Comparison of ENCODE assay signal across 7 cellular contexts in genomic region chr9:89234636-89235035, GRCh38. TPM values are rescaled to one million over a fixed set of nuclear protein-coding genes. Genes with fewer than 3 reads are reported as not detected.
DNase-seq lines count a peak whose midpoint lies in the region; ATAC-seq, FAIRE-seq and TF ChIP-seq lines count a peak whose summit lies in the region.

No MANE protein-coding gene starts in this region.

- H3K27me3 ChIP-seq in keratinocyte (ENCODE audit: control insufficient read depth, extremely low read depth, insufficient read depth, low read length) = peaks cover 14% of the 10 kb centered on the region

- no peak overlapping the region for H3K27ac Mint-ChIP-seq in activated T-helper 2 cell treated with anti-CD3 and anti-CD28 coated beads, Interferon-gamma antibody, Interleukin-2, Interleukin-4, amounts not matched to agents 10 μg/mL and 5 μg/mL and 100 μg/mL, durations not matched to agents 14 hours and 24 hours and 36 hours
- peak overlapping the region; percentile 9 for H3K27ac Mint-ChIP-seq in stimulated activated naive B cell treated with anti-CD40 and anti-IgM and Interleukin-4, amounts not matched to agents 10 μg/mL and 1 μg/mL and 100 μg/mL, for 72 hours

- peak overlapping the region; percentile 16 for H3K4me2 ChIP-seq in keratinocyte (ENCODE audit: control insufficient read depth, extremely low read depth, insufficient read depth, low read depth, low read length)

- peaks cover 3% of the 10 kb centered on the region for H3K9me3 Mint-ChIP-seq in activated T-helper 2 cell treated with anti-CD3 and anti-CD28 coated beads, Interferon-gamma antibody, Interleukin-2, Interleukin-4, amounts not matched to agents 10 μg/mL and 5 μg/mL and 100 μg/mL, durations not matched to agents 14 hours and 24 hours and 36 hours
- peaks cover 0 to 9% of the 10 kb centered on the region in 2 donors for H3K9me3 Mint-ChIP-seq in stimulated activated naive B cell treated with anti-CD40 and anti-IgM and Interleukin-4, amounts not matched to agents 10 μg/mL and 1 μg/mL and 100 μg/mL, for 72 hours

- no peak overlapping the region for H3K4me3 ChIP-seq in keratinocyte (ENCODE audit: control insufficient read depth in 2 of 3, extremely low read depth in 1 of 3, insufficient read depth in 2 of 3, low read depth in 1 of 3, low read length in 3 of 3)

- H4K20me1 ChIP-seq in keratinocyte (ENCODE audit: control insufficient read depth, extremely low read depth, insufficient read depth, low read length) = no peaks in the 10 kb centered on the region

- peak; percentile 23 for DNase-seq in activated T-helper 2 cell treated with anti-CD3 and anti-CD28 coated beads, Interferon-gamma antibody, Interleukin-2, Interleukin-4, amounts not matched to agents 10 μg/mL and 5 μg/mL and 100 μg/mL, durations not matched to agents 14 hours and 24 hours and 36 hours (ENCODE audit: low spot score)
- DNase-seq in keratinocyte (ENCODE audit: low read depth, low spot score) (no peak), superior temporal gyrus (ENCODE audit: extremely low spot score) (no peak)
- DNase-seq in stimulated activated naive B cell treated with anti-CD40 and anti-IgM and Interleukin-4, amounts not matched to agents 10 μg/mL and 1 μg/mL and 100 μg/mL, for 72 hours = peak; percentile 67
- DNase-seq in effector CD8-positive, alpha-beta T cell (lab: John Stamatoyannopoulos, UW) = no peak

- H3K4me3 Mint-ChIP-seq in activated T-helper 2 cell treated with anti-CD3 and anti-CD28 coated beads, Interferon-gamma antibody, Interleukin-2, Interleukin-4, amounts not matched to agents 10 μg/mL and 5 μg/mL and 100 μg/mL, durations not matched to agents 14 hours and 24 hours and 36 hours (ENCODE audit: low read depth) = no peak overlapping the region
- peak overlapping the region; percentile 21 to 61 for H3K4me3 Mint-ChIP-seq in stimulated activated naive B cell treated with anti-CD40 and anti-IgM and Interleukin-4, amounts not matched to agents 10 μg/mL and 1 μg/mL and 100 μg/mL, for 72 hours

- H2AFZ ChIP-seq in keratinocyte (ENCODE audit: control insufficient read depth, low read length) = no peak overlapping the region

- no peaks in the 10 kb centered on the region for H3K36me3 ChIP-seq in keratinocyte (ENCODE audit: control insufficient read depth in 2 of 2, extremely low read depth in 1 of 2, insufficient read depth in 2 of 2, low read length in 2 of 2)

- H3K9ac ChIP-seq in keratinocyte (ENCODE audit: control insufficient read depth, extremely low read depth, insufficient read depth, low read length) = no peak overlapping the region

- H3K9me3 ChIP-seq in keratinocyte (ENCODE audit: control insufficient read depth, low read depth, low read length) = no peaks in the 10 kb centered on the region

- no peak for FAIRE-seq in keratinocyte (lab: Jason Lieb, UNC)

- ATAC-seq in GM19043 (IDR thresholded peaks at IDR 0.05; ENCODE audit: low read depth, unreplicated experiment) (peak; percentile 81), HG03095 (IDR thresholded peaks at IDR 0.05; ENCODE audit: unreplicated experiment) (peak; percentile 87)
- peak; percentile 96 to 98 for ATAC-seq in stimulated activated naive B cell treated with anti-CD40 and anti-IgM and Interleukin-4, amounts not matched to agents 10 μg/mL and 1 μg/mL and 100 μg/mL, for 72 hours (replicated peaks)

- no peaks in the 10 kb centered on the region for H3K79me2 ChIP-seq in keratinocyte (ENCODE audit: control insufficient read depth, insufficient read depth, low read length)

- intact Hi-C loops in activated T-helper 2 cell treated with anti-CD3 and anti-CD28 coated beads, Interferon-gamma antibody, Interleukin-2, Interleukin-4, amounts not matched to agents 10 μg/mL and 5 μg/mL and 100 μg/mL, durations not matched to agents 14 hours and 24 hours and 36 hours (cut with micrococcal nuclease) = no loop called here

- dilution Hi-C loops in keratinocyte (cut with MboI; ENCODE audit: extremely low pct_ligation_motif_present, low sequenced_read_pairs) = no loop called here

- no peaks in the 10 kb centered on the region for H3K9me1 ChIP-seq in keratinocyte (ENCODE audit: control insufficient read depth, extremely low read depth, insufficient read depth, low read length)

- no peaks in the 10 kb centered on the region for H3K4me1 ChIP-seq in keratinocyte (ENCODE audit: control insufficient read depth, extremely low read depth, insufficient read depth, low read length)

- H3K4me1 Mint-ChIP-seq in activated T-helper 2 cell treated with anti-CD3 and anti-CD28 coated beads, Interferon-gamma antibody, Interleukin-2, Interleukin-4, amounts not matched to agents 10 μg/mL and 5 μg/mL and 100 μg/mL, durations not matched to agents 14 hours and 24 hours and 36 hours (ENCODE audit: low read depth) = peaks cover 14% of the 10 kb centered on the region
- peaks cover 6 to 14% of the 10 kb centered on the region in 2 donors for H3K4me1 Mint-ChIP-seq in stimulated activated naive B cell treated with anti-CD40 and anti-IgM and Interleukin-4, amounts not matched to agents 10 μg/mL and 1 μg/mL and 100 μg/mL, for 72 hours

- TF ChIP-seq CTCF in keratinocyte (optimal IDR thresholded peaks at IDR 0.05 in 1 of 3, IDR thresholded peaks at IDR 0.05 in 1 of 3, conservative IDR thresholded peaks at IDR 0.05 in 1 of 3; ENCODE audit: extremely low read depth in 1 of 3, insufficient read depth in 2 of 3, low read length in 3 of 3) = peak in 1 of 3 experiments; percentile 28

- H3K27ac ChIP-seq in keratinocyte (ENCODE audit: control insufficient read depth, insufficient read depth, low read length) = no peak overlapping the region

- H3K27me3 Mint-ChIP-seq in activated T-helper 2 cell treated with anti-CD3 and anti-CD28 coated beads, Interferon-gamma antibody, Interleukin-2, Interleukin-4, amounts not matched to agents 10 μg/mL and 5 μg/mL and 100 μg/mL, durations not matched to agents 14 hours and 24 hours and 36 hours (ENCODE audit: low read depth) = peaks cover 62% of the 10 kb centered on the region
- H3K27me3 Mint-ChIP-seq in stimulated activated naive B cell treated with anti-CD40 and anti-IgM and Interleukin-4, amounts not matched to agents 10 μg/mL and 1 μg/mL and 100 μg/mL, for 72 hours = peaks cover 43 to 53% of the 10 kb centered on the region in 2 donors

- no peaks in the 10 kb centered on the region for H3K36me3 Mint-ChIP-seq in activated T-helper 2 cell treated with anti-CD3 and anti-CD28 coated beads, Interferon-gamma antibody, Interleukin-2, Interleukin-4, amounts not matched to agents 10 μg/mL and 5 μg/mL and 100 μg/mL, durations not matched to agents 14 hours and 24 hours and 36 hours (ENCODE audit: low read depth)
- peaks cover 3 to 7% of the 10 kb centered on the region in 2 donors for H3K36me3 Mint-ChIP-seq in stimulated activated naive B cell treated with anti-CD40 and anti-IgM and Interleukin-4, amounts not matched to agents 10 μg/mL and 1 μg/mL and 100 μg/mL, for 72 hours

RNA-seq across cellular contexts. Expression of gene SHC3, which starts 56.0 kb away (rescaled TPM):
- total RNA-seq in activated T-helper 2 cell treated with anti-CD3 and anti-CD28 coated beads, Interferon-gamma antibody, Interleukin-2, Interleukin-4, amounts not matched to agents 10 μg/mL and 5 μg/mL and 100 μg/mL, durations not matched to agents 14 hours and 24 hours and 36 hours = not detected in 2 replicates
- polyA plus RNA-seq in keratinocyte = 0.01 to 0.04 TPM (median 0.03 TPM) in 3 replicates
- 0.17 TPM for polyA plus RNA-seq in keratinocyte (2011; ENCODE audit: low read depth)
- 0.02 and 0.03 TPM in 2 replicates for polyA plus RNA-seq in keratinocyte (2011; cell fraction: cytosol; rRNA removed)
- 0.18 and 0.60 TPM in 2 replicates for polyA plus RNA-seq in keratinocyte (2011; cell fraction: nucleus; rRNA removed)
- polyA plus RNA-seq in keratinocyte (2012; ENCODE audit: low replicate concordance) = 0.07 and 0.08 TPM in 2 replicates
- 0.03 to 0.10 TPM (median 0.07 TPM) in 3 replicates for polyA minus RNA-seq in keratinocyte
- polyA minus RNA-seq in keratinocyte (2011; cell fraction: cytosol; rRNA and poly(A)+ RNA removed) = not detected
- 0.08 and 0.32 TPM in 2 replicates for polyA minus RNA-seq in keratinocyte (2011; cell fraction: nucleus; rRNA and poly(A)+ RNA removed)

Comparison
In these comparisons a context has a peak if more than half of its experiments do, and no peak if none do; other contexts are left out.
1. DNase-seq: peak in activated T-helper 2 cell treated with anti-CD3 and anti-CD28 coated beads, Interferon-gamma antibody, Interleukin-2, Interleukin-4, amounts not matched to agents 10 μg/mL and 5 μg/mL and 100 μg/mL, durations not matched to agents 14 hours and 24 hours and 36 hours (single experiment) and stimulated activated naive B cell treated with anti-CD40 and anti-IgM and Interleukin-4, amounts not matched to agents 10 μg/mL and 1 μg/mL and 100 μg/mL, for 72 hours (single experiment); none in keratinocyte (single experiment), superior temporal gyrus (single experiment) and effector CD8-positive, alpha-beta T cell (single experiment).
2. Peak in every context shown above with its lines, with median percentiles within 50 percentile points of each other: ATAC-seq.